In the genomic region with DNA sequence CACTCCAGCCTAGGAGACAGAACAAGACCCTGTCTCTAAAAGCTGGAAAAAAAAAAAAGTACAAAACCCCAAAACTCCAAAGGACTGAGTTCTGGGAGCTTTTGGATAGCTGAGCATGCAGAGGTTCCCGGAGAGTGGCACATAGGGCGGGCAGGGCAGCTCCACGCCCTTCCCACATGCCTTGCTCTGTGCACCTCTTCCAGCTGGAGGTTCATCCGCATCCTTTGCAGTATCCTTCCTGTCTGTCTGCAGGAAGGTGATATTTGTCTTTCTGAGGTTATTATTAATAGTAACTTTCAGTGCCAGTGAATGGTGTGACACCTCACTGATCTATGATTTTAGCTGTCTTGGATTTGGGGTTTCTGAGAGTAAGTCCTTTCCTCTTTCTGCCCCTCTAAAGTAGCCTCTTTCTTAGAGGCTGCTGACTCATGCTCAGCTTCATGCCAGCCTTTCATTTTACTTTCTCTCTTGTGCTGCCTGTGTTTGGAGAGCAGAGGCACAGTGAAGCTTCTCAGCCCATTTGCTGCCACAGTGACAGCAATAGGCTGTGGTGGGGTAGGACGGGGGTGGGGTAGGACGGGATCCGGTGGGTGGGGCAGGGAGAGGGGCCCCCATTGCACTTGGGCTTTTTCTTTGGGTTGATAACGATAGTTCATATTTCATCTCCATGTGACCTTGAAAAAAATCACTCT, we compare ENCODE assay signal across 9 cellular contexts.
A peak's percentile ranks its signal among the peaks of the same experiment; 100 is the strongest.
DNase-seq lines count a peak whose midpoint lies in the region; ATAC-seq, FAIRE-seq and TF ChIP-seq lines count a peak whose summit lies in the region.
"Had no signal": no experiment of that assay in that cellular context is flagged by ENCODE, and none has a peak within 500 bp of the region (broad histone marks: within the 10 kb centered on the region; RNA-seq: fewer than 3 reads in every experiment).

No MANE protein-coding gene starts in this region.

- DNase-seq in GDM1 (lab: John Stamatoyannopoulos, UW): peak; percentile 23
- peak; percentile 43 for DNase-seq in HTR-8/SVneo (ENCODE audit: insufficient read length, low spot score)
- peak; percentile 22 to 42 (median 28) for DNase-seq in K562 (ENCODE audit: extremely low read depth in 1 of 4, low spot score in 3 of 4)
- no peak for DNase-seq in endothelial cell (ENCODE audit: low spot score)
- DNase-seq in GM10248 (ENCODE audit: extremely low spot score): no peak
- no peak for DNase-seq in NCI-H446 treated with DMSO at 0.1 percent for 48 hours (lab: John Stamatoyannopoulos, UW)
- DNase-seq in Peyer's patch: no peak

- H3K27me3 ChIP-seq in K562 (ENCODE audit: control insufficient read depth in 2 of 2, insufficient read depth in 2 of 2, low read length in 2 of 2) (no peaks in the 10 kb centered on the region), Peyer's patch (no peaks in the 10 kb centered on the region)

- no peaks in the 10 kb centered on the region for H4K20me1 ChIP-seq in K562 (replicated peaks; ENCODE audit: control insufficient read depth, insufficient read depth, low read length)

- H3K27me3 Mint-ChIP-seq in nephron (ENCODE audit: low read depth) (peaks cover 3% of the 10 kb centered on the region), endothelial cell (ENCODE audit: unreplicated experiment) (peaks cover 1% of the 10 kb centered on the region)

- peaks cover 7% of the 10 kb centered on the region; the same call in 2 of the 3 replicates for H3K79me2 ChIP-seq in K562 (ENCODE audit: control insufficient read depth, insufficient read depth, low read length)

- H3K4me1 Mint-ChIP-seq in nephron (peaks cover 33% of the 10 kb centered on the region), endothelial cell (ENCODE audit: unreplicated experiment) (peaks cover 5% of the 10 kb centered on the region)

- no peak for TF ChIP-seq RAD21 in K562 (CRISPR knock-in tag; conservative IDR thresholded peaks at IDR 0.05 in 1 of 2, IDR thresholded peaks at IDR 0.05 in 1 of 2)

- POLR2A ChIA-PET in K562 (lab: Yijun Ruan, JAX): interaction anchor here (0.6 to 1.3 kb wide), 3 partner anchors 11 to 28 kb away, joined by 3 to 6 read pairs (median 6); no protein-coding TSS in a partner anchor
- POLR2A ChIA-PET in GM10248 (lab: Yijun Ruan, JAX): no interaction called here

- no peak overlapping the region for H3K4me3 ChIP-seq in K562
- no peak overlapping the region for H3K4me3 ChIP-seq in Peyer's patch

- in situ Hi-C loops in K562 (cut with MboI): no loop called here

- H3K36me3 ChIP-seq in K562 (ENCODE audit: control insufficient read depth, insufficient read depth, low read length) (0 out of 3 replicates have a peak, but pooled peaks cover 3% of the 10 kb centered on the region), Peyer's patch (no peaks in the 10 kb centered on the region)

- H3K4me3 Mint-ChIP-seq in nephron (no peak overlapping the region), endothelial cell (ENCODE audit: unreplicated experiment) (no peak overlapping the region)

- peak overlapping the region in 1 of 2 experiments; percentile 70; a peak in 1 of 4 replicates for H3K9ac ChIP-seq in K562 (ENCODE audit: insufficient read depth in 1 of 2, low read depth in 2 of 2, low read length in 2 of 2)

- BruUV-seq in K562 (replicated peaks; lab: Mats Ljungman, UMichigan): no TSS peak

- H3K4me2 ChIP-seq in K562 (ENCODE audit: insufficient read depth, low read length): peak overlapping the region; percentile 26; the same call in 1 of the 2 replicates

- 90% methylated on average over 4 of the region's 8 CpGs for WGBS in K562 (ENCODE audit: insufficient coverage, low coverage, missing lambda C conversion rate)

- intact Hi-C loops in K562 (cut with micrococcal nuclease): no loop called here

- H2AFZ ChIP-seq in K562 (ENCODE audit: low read depth, low read length): no peak overlapping the region

- FAIRE-seq in HTR-8/SVneo (lab: Jason Lieb, UNC) (no peak), K562 (lab: Jason Lieb, UNC) (peak; percentile 42)
- FAIRE-seq: urothelium cell line had no signal

- CTCF ChIA-PET in K562 (lab: Yijun Ruan, JAX; ENCODE audit: low intra/inter-chr PET ratio) (no interaction called here), GM10248 (lab: Yijun Ruan, JAX) (interaction anchor here (0.9 to 1.7 kb wide), 9 partner anchors 11 to 103 kb away, joined by 3 to 10 read pairs (median 3); no protein-coding TSS in a partner anchor)

- H3K27ac ChIP-seq in K562 (ENCODE audit: extremely low read depth, low read depth, low read length) (peak overlapping the region; percentile 8; the same call in 1 of the 3 replicates), Peyer's patch (peak overlapping the region in 1 of 4 donors; percentile 0)

- H3K9me3 Mint-ChIP-seq in nephron (no peaks in the 10 kb centered on the region), endothelial cell (ENCODE audit: unreplicated experiment) (no peaks in the 10 kb centered on the region)

- no peaks in the 10 kb centered on the region for H3K9me1 ChIP-seq in K562 (ENCODE audit: control insufficient read depth, insufficient read depth, low read length)

- peaks cover 3% of the 10 kb centered on the region for H3K36me3 Mint-ChIP-seq in nephron (ENCODE audit: low read depth)
- no peaks in the 10 kb centered on the region for H3K36me3 Mint-ChIP-seq in endothelial cell (ENCODE audit: low read depth, unreplicated experiment)

- TF ChIP-seq CTCF in K562 (IDR thresholded peaks at IDR 0.05 in 2 of 3, conservative IDR thresholded peaks at IDR 0.05 in 1 of 3; ENCODE audit: insufficient read depth in 2 of 3, low read depth in 1 of 3, low read length in 3 of 3): no peak
- TF ChIP-seq CTCF in nephron (IDR thresholded peaks at IDR 0.05; ENCODE audit: unreplicated experiment in 3 of 3): no peak
- no peak for TF ChIP-seq CTCF in endothelial cell (IDR thresholded peaks at IDR 0.05; ENCODE audit: unreplicated experiment)
- TF ChIP-seq CTCF in GM10248 (IDR thresholded peaks at IDR 0.05; ENCODE audit: control extremely low read depth, extremely low read depth, low read depth, missing control alignments): no peak
- no peak for TF ChIP-seq CTCF in Peyer's patch (IDR thresholded peaks at IDR 0.05)

- peak overlapping the region in 2 of 3 experiments; percentile 54 to 69 for H3K27ac Mint-ChIP-seq in nephron
- no peak overlapping the region for H3K27ac Mint-ChIP-seq in endothelial cell (ENCODE audit: unreplicated experiment)

- no peak for TF ChIP-seq EP300 in K562 (IDR thresholded peaks at IDR 0.05; ENCODE audit: low read length)

- TF ChIP-seq POLR2A in K562 (conservative IDR thresholded peaks at IDR 0.05) (no peak), Peyer's patch (IDR thresholded peaks at IDR 0.05) (no peak)

- H3K9me3 ChIP-seq in K562 (replicated peaks; ENCODE audit: control insufficient read depth, insufficient read depth, low read depth, low read length): no peaks in the 10 kb centered on the region
- no peaks in the 10 kb centered on the region for H3K9me3 ChIP-seq in Peyer's patch

- ATAC-seq in K562: peak; percentile 30

- H3K4me1 ChIP-seq in K562 (replicated peaks in 1 of 2; ENCODE audit: control insufficient read depth in 2 of 2, insufficient read depth in 2 of 2, low read length in 2 of 2) (peaks cover 30 to 42% of the 10 kb centered on the region in 2 experiments), Peyer's patch (peaks cover 0 to 4% (median 0%) of the 10 kb centered on the region in 4 donors)

TF ChIP-seq in K562, 482 proteins besides CTCF, POLR2A, EP300 and RAD21 (continues in another document):
- TF ChIP-seq MAFF (IDR thresholded peaks at IDR 0.05; ENCODE audit: low read length) (peak; percentile 52; the same call in 1 of the 2 replicates), YBX1 (IDR thresholded peaks at IDR 0.05) (no peak), SRSF7 (optimal IDR thresholded peaks at IDR 0.05; ENCODE audit: low read depth, low read length) (no peak), ESRRA (IDR thresholded peaks at IDR 0.05; ENCODE audit: borderline replicate concordance, low read depth) (0 out of 2 replicates have a peak, but pooled peaks have one; percentile 13), MED1 (CRISPR knock-in tag; IDR thresholded peaks at IDR 0.05; ENCODE audit: borderline replicate concordance) (no peak), MAFG (tag; conservative IDR thresholded peaks at IDR 0.05) (peak; percentile 73), DACH1 (IDR thresholded peaks at IDR 0.05; ENCODE audit: partially characterized antibody) (no peak)
- TF ChIP-seq, protein P1, sequence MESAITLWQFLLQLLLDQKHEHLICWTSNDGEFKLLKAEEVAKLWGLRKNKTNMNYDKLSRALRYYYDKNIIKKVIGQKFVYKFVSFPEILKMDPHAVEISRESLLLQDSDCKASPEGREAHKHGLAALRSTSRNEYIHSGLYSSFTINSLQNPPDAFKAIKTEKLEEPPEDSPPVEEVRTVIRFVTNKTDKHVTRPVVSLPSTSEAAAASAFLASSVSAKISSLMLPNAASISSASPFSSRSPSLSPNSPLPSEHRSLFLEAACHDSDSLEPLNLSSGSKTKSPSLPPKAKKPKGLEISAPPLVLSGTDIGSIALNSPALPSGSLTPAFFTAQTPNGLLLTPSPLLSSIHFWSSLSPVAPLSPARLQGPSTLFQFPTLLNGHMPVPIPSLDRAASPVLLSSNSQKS (CRISPR knock-in tag; IDR thresholded peaks at IDR 0.05): no peak
- TF ChIP-seq, protein P2, sequence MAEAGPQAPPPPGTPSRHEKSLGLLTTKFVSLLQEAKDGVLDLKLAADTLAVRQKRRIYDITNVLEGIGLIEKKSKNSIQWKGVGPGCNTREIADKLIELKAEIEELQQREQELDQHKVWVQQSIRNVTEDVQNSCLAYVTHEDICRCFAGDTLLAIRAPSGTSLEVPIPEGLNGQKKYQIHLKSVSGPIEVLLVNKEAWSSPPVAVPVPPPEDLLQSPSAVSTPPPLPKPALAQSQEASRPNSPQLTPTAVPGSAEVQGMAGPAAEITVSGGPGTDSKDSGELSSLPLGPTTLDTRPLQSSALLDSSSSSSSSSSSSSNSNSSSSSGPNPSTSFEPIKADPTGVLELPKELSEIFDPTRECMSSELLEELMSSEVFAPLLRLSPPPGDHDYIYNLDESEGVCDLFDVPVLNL (CRISPR knock-in tag; IDR thresholded peaks at IDR 0.05; ENCODE audit: low read depth): no peak
- TF ChIP-seq, protein P3, sequence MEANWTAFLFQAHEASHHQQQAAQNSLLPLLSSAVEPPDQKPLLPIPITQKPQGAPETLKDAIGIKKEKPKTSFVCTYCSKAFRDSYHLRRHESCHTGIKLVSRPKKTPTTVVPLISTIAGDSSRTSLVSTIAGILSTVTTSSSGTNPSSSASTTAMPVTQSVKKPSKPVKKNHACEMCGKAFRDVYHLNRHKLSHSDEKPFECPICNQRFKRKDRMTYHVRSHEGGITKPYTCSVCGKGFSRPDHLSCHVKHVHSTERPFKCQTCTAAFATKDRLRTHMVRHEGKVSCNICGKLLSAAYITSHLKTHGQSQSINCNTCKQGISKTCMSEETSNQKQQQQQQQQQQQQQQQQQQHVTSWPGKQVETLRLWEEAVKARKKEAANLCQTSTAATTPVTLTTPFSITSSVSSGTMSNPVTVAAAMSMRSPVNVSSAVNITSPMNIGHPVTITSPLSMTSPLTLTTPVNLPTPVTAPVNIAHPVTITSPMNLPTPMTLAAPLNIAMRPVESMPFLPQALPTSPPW (CRISPR knock-in tag; IDR thresholded peaks at IDR 0.05): peak; percentile 30; the same call in 1 of the 2 replicates

Comparison
In these comparisons a context has a peak if more than half of its experiments do, and no peak if none do; other contexts are left out.
1. DNase-seq: peak in GDM1 (single experiment), HTR-8/SVneo (single experiment) and K562 (4 of 4); none in endothelial cell (single experiment), GM10248 (single experiment), NCI-H446 treated with DMSO at 0.1 percent for 48 hours (single experiment) and Peyer's patch (0 of 3).